In genomic region chr19:42178791-42179500, GRCh38 we compare ENCODE assay signal across 10 cellular contexts. TPM values are rescaled to one million over a fixed set of nuclear protein-coding genes. Genes with fewer than 3 reads are reported as not detected.
DNase-seq lines count a peak whose midpoint lies in the region; ATAC-seq and TF ChIP-seq lines count a peak whose summit lies in the region.
"Had no signal": no experiment of that assay in that cellular context is flagged by ENCODE, and none has a peak within 500 bp of the region (broad histone marks: within the 10 kb centered on the region; RNA-seq: fewer than 3 reads in every experiment).

No MANE protein-coding gene starts in this region.

- no peaks in the 10 kb centered on the region for H3K4me1 ChIP-seq in upper lobe of right lung
- H3K4me1 ChIP-seq: parathyroid adenoma had no signal

- intact Hi-C loops in natural killer cell (cut with micrococcal nuclease) = loop anchor here (5.0 kb wide), 1 partner anchor 118 kb away; no protein-coding TSS in a partner anchor
- intact Hi-C loops in upper lobe of right lung (cut with DNase I) = no loop called here

- H3K36me3 Mint-ChIP-seq in natural killer cell = no peaks in the 10 kb centered on the region
- no peaks in the 10 kb centered on the region for H3K36me3 Mint-ChIP-seq in natural killer cell treated with Interleukin-12 subunit alpha and Interleukin-12 subunit beta and Interleukin-15 and Interleukin-18, amount 100 ng/mL, for 72 hours
- no peaks in the 10 kb centered on the region for H3K36me3 Mint-ChIP-seq in activated CD8-positive, alpha-beta memory T cell treated with anti-CD3 and anti-CD28 coated beads, Interleukin-2, amount 10 ng/mL, durations not matched to agents 7 days and 5 days

- CTCF ChIA-PET in activated CD8-positive, alpha-beta memory T cell treated with anti-CD3 and anti-CD28 coated beads, Interleukin-2, amount 10 ng/mL, durations not matched to agents 7 days and 5 days (lab: Charles Lee) = no interaction called here

- no peak overlapping the region for H3K27ac Mint-ChIP-seq in natural killer cell
- H3K27ac Mint-ChIP-seq in natural killer cell treated with Interleukin-12 subunit alpha and Interleukin-12 subunit beta and Interleukin-15 and Interleukin-18, amount 100 ng/mL, for 72 hours = no peak overlapping the region
- H3K27ac Mint-ChIP-seq in activated CD8-positive, alpha-beta memory T cell treated with anti-CD3 and anti-CD28 coated beads, Interleukin-2, amount 10 ng/mL, durations not matched to agents 7 days and 5 days = no peak overlapping the region

- no peak overlapping the region for H3K27ac ChIP-seq in upper lobe of right lung
- H3K27ac ChIP-seq in substantia nigra (ENCODE audit: low read depth, low read length, poor library complexity, severe bottlenecking) = no peak overlapping the region
- H3K27ac ChIP-seq: parathyroid adenoma had no signal

- peak; percentile 32 for TF ChIP-seq CTCF in natural killer cell (IDR thresholded peaks at IDR 0.05)
- TF ChIP-seq CTCF in epithelial cell of proximal tubule (conservative IDR thresholded peaks at IDR 0.05; ENCODE audit: low read depth, low read length) = peak; percentile 42
- TF ChIP-seq CTCF in upper lobe of right lung (IDR thresholded peaks at IDR 0.05) = peak; percentile 7

- no peak for DNase-seq in natural killer cell
- DNase-seq in natural killer cell treated with Interleukin-12 subunit alpha and Interleukin-12 subunit beta and Interleukin-15 and Interleukin-18, amount 100 ng/mL, for 72 hours (ENCODE audit: low spot score) = no peak
- DNase-seq in NCI-H1694 (lab: John Stamatoyannopoulos, UW) = peak; percentile 39
- no peak for DNase-seq in epithelial cell of proximal tubule (ENCODE audit: low read depth)
- DNase-seq in upper lobe of right lung = no peak
- no peak for DNase-seq in H4 (ENCODE audit: low spot score)
- DNase-seq in activated CD8-positive, alpha-beta memory T cell treated with anti-CD3 and anti-CD28 coated beads, Interleukin-2, amount 10 ng/mL, durations not matched to agents 7 days and 5 days = no peak
- DNase-seq in substantia nigra (lab: John Stamatoyannopoulos, UW) = no peak
- DNase-seq: activated CD4-positive, alpha-beta T cell treated with anti-CD3 and anti-CD28 coated beads for 4 hours had no signal

- peaks cover 7 to 14% of the 10 kb centered on the region in 2 donors for H3K27me3 Mint-ChIP-seq in natural killer cell (ENCODE audit: low read depth in 2 of 2)
- peaks cover 5 to 9% of the 10 kb centered on the region in 2 donors for H3K27me3 Mint-ChIP-seq in natural killer cell treated with Interleukin-12 subunit alpha and Interleukin-12 subunit beta and Interleukin-15 and Interleukin-18, amount 100 ng/mL, for 72 hours
- H3K27me3 Mint-ChIP-seq in activated CD8-positive, alpha-beta memory T cell treated with anti-CD3 and anti-CD28 coated beads, Interleukin-2, amount 10 ng/mL, durations not matched to agents 7 days and 5 days = peaks cover 28% of the 10 kb centered on the region

- peaks cover 71% of the 10 kb centered on the region for H3K27me3 ChIP-seq in upper lobe of right lung

- no peaks in the 10 kb centered on the region for H3K9me3 Mint-ChIP-seq in natural killer cell
- H3K9me3 Mint-ChIP-seq in natural killer cell treated with Interleukin-12 subunit alpha and Interleukin-12 subunit beta and Interleukin-15 and Interleukin-18, amount 100 ng/mL, for 72 hours = no peaks in the 10 kb centered on the region
- no peaks in the 10 kb centered on the region for H3K9me3 Mint-ChIP-seq in activated CD8-positive, alpha-beta memory T cell treated with anti-CD3 and anti-CD28 coated beads, Interleukin-2, amount 10 ng/mL, durations not matched to agents 7 days and 5 days (ENCODE audit: low read depth)

- H3K9me3 ChIP-seq in upper lobe of right lung = no peaks in the 10 kb centered on the region

- H3K4me3 ChIP-seq in epithelial cell of proximal tubule (ENCODE audit: low read depth, low read length) (no peak overlapping the region), upper lobe of right lung (no peak overlapping the region)

- H3K4me1 Mint-ChIP-seq in natural killer cell = peaks cover 28 to 39% of the 10 kb centered on the region in 2 donors
- peaks cover 26 to 32% of the 10 kb centered on the region in 2 donors for H3K4me1 Mint-ChIP-seq in natural killer cell treated with Interleukin-12 subunit alpha and Interleukin-12 subunit beta and Interleukin-15 and Interleukin-18, amount 100 ng/mL, for 72 hours (ENCODE audit: low read depth in 2 of 2)
- peaks cover 16% of the 10 kb centered on the region for H3K4me1 Mint-ChIP-seq in activated CD8-positive, alpha-beta memory T cell treated with anti-CD3 and anti-CD28 coated beads, Interleukin-2, amount 10 ng/mL, durations not matched to agents 7 days and 5 days

- no peak overlapping the region for H3K4me3 Mint-ChIP-seq in natural killer cell
- H3K4me3 Mint-ChIP-seq in natural killer cell treated with Interleukin-12 subunit alpha and Interleukin-12 subunit beta and Interleukin-15 and Interleukin-18, amount 100 ng/mL, for 72 hours = no peak overlapping the region
- H3K4me3 Mint-ChIP-seq in activated CD8-positive, alpha-beta memory T cell treated with anti-CD3 and anti-CD28 coated beads, Interleukin-2, amount 10 ng/mL, durations not matched to agents 7 days and 5 days = no peak overlapping the region

- ATAC-seq in natural killer cell (no peak), upper lobe of right lung (no peak)
- no peak for ATAC-seq in natural killer cell treated with Interleukin-12 subunit alpha and Interleukin-12 subunit beta and Interleukin-15 and Interleukin-18, amount 100 ng/mL, for 72 hours
- no peak for ATAC-seq in activated CD8-positive, alpha-beta memory T cell treated with anti-CD3 and anti-CD28 coated beads, Interleukin-2, amount 10 ng/mL, durations not matched to agents 7 days and 5 days

- no peaks in the 10 kb centered on the region for H3K36me3 ChIP-seq in upper lobe of right lung

RNA-seq across cellular contexts. Expression of gene DEDD2, which starts 38.5 kb away (rescaled TPM):
- 100 to 1,000 TPM in 1 of 3 donors, 10 to 100 TPM in 2; 83.2 to 110 (median 83.7) TPM for total RNA-seq in natural killer cell
- 10 to 100 TPM; 28.5 to 33.2 TPM for total RNA-seq in natural killer cell treated with Interleukin-12 subunit alpha and Interleukin-12 subunit beta and Interleukin-15 and Interleukin-18, amount 100 ng/mL, for 72 hours
- total RNA-seq in epithelial cell of proximal tubule = 29.9 and 56.4 TPM in 2 replicates
- total RNA-seq in upper lobe of right lung = 25.1 TPM
- 10.4 and 14.8 TPM in 2 replicates for total RNA-seq in H4 (2014; rRNA removed; shearing (Covaris generic))
- 10 to 100 TPM; 35.8 to 40.7 TPM for total RNA-seq in activated CD8-positive, alpha-beta memory T cell treated with anti-CD3 and anti-CD28 coated beads, Interleukin-2, amount 10 ng/mL, durations not matched to agents 7 days and 5 days

RNA-seq across cellular contexts. Expression of gene ZNF526, which starts 41.2 kb away (rescaled TPM):
- 10 to 100 TPM in 2 of 3 donors, 1 to 10 TPM in 1; 8.8 to 10.6 (median 10.2) TPM for total RNA-seq in natural killer cell
- 10 to 100 TPM; 18.5 to 23.7 TPM for total RNA-seq in natural killer cell treated with Interleukin-12 subunit alpha and Interleukin-12 subunit beta and Interleukin-15 and Interleukin-18, amount 100 ng/mL, for 72 hours
- 3.9 and 7.5 TPM in 2 replicates for total RNA-seq in epithelial cell of proximal tubule
- total RNA-seq in upper lobe of right lung = 9.6 TPM
- total RNA-seq in H4 (2014; rRNA removed; shearing (Covaris generic)) = 4.1 and 5.5 TPM in 2 replicates
- 10 to 100 TPM; 21.9 to 24.4 TPM for total RNA-seq in activated CD8-positive, alpha-beta memory T cell treated with anti-CD3 and anti-CD28 coated beads, Interleukin-2, amount 10 ng/mL, durations not matched to agents 7 days and 5 days

RNA-seq across cellular contexts. Expression of gene POU2F2, which starts 46.7 kb away (rescaled TPM):
- total RNA-seq in natural killer cell (10 to 100 TPM; 27.3 to 40.8 (median 29.3) TPM), epithelial cell of proximal tubule (0.46 and 3.2 TPM in 2 replicates), upper lobe of right lung (6.1 TPM)
- total RNA-seq in natural killer cell treated with Interleukin-12 subunit alpha and Interleukin-12 subunit beta and Interleukin-15 and Interleukin-18, amount 100 ng/mL, for 72 hours = 10 to 100 TPM; 21.6 to 30.5 TPM
- 0.02 TPM in 1 of 2 replicates, not detected in the other for total RNA-seq in H4 (2014; rRNA removed; shearing (Covaris generic))
- total RNA-seq in activated CD8-positive, alpha-beta memory T cell treated with anti-CD3 and anti-CD28 coated beads, Interleukin-2, amount 10 ng/mL, durations not matched to agents 7 days and 5 days = 10 to 100 TPM; 17.7 to 40.4 TPM
